In the genomic region with DNA sequence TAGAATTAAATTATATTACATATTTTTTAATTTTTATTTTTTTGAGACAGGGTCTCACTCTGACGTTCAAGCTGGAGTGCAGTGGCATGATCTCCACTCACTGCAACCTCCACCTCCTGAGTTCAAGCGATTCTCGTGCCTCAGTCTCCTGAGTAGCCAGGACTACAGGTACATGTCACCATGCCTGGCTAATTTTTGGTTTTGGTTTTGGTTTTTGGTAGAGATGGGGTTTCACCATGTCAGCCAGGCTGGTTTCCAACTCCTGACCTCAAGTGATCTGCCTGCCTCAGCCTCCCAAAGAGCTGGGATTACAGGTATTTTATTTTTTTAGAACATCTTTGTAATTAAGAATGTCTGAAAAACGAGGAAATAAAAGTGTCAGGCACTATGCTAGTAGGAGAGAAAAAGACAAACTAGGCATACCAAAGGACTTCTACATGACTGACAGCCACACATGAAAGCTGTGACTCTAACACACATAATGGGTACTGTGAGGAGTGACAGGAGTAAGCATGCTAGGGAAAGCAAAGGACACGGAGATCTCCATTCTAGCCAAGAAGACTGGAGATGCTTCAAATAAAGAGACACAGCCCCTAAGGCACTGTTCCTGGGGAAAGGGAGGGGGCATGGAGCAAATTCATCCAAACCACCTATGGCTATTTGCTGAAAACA, we compare ENCODE assay signal across 2 cellular contexts.
TF ChIP-seq lines count a peak whose summit lies in the region.

No MANE protein-coding gene starts in this region.

TF ChIP-seq in liver, 16 proteins besides CTCF, POLR2A, EP300 and RAD21:
- TF ChIP-seq SP1 (IDR thresholded peaks at IDR 0.05) = no peak
- no peak for TF ChIP-seq GABPA (IDR thresholded peaks at IDR 0.05 in 1 of 2, conservative IDR thresholded peaks at IDR 0.05 in 1 of 2)
- TF ChIP-seq, protein P1, sequence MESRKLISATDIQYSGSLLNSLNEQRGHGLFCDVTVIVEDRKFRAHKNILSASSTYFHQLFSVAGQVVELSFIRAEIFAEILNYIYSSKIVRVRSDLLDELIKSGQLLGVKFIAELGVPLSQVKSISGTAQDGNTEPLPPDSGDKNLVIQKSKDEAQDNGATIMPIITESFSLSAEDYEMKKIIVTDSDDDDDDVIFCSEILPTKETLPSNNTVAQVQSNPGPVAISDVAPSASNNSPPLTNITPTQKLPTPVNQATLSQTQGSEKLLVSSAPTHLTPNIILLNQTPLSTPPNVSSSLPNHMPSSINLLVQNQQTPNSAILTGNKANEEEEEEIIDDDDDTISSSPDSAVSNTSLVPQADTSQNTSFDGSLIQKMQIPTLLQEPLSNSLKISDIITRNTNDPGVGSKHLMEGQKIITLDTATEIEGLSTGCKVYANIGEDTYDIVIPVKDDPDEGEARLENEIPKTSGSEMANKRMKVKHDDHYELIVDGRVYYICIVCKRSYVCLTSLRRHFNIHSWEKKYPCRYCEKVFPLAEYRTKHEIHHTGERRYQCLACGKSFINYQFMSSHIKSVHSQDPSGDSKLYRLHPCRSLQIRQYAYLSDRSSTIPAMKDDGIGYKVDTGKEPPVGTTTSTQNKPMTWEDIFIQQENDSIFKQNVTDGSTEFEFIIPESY (IDR thresholded peaks at IDR 0.05) = no peak
- TF ChIP-seq, protein P2, sequence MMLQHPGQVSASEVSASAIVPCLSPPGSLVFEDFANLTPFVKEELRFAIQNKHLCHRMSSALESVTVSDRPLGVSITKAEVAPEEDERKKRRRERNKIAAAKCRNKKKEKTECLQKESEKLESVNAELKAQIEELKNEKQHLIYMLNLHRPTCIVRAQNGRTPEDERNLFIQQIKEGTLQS (IDR thresholded peaks at IDR 0.05) = no peak
- no peak for TF ChIP-seq TAF1 (conservative IDR thresholded peaks at IDR 0.05)
- no peak for TF ChIP-seq EGR1 (IDR thresholded peaks at IDR 0.05; ENCODE audit: low read depth in 2 of 2)
- no peak for TF ChIP-seq HNF4G (IDR thresholded peaks at IDR 0.05)
- TF ChIP-seq RXRA (IDR thresholded peaks at IDR 0.05) = peak in 1 of 2 donors; percentile 36
- TF ChIP-seq FOXA2 (IDR thresholded peaks at IDR 0.05) = no peak

TF ChIP-seq in HepG2, 621 proteins besides CTCF, POLR2A, EP300 and RAD21:
- TF ChIP-seq, protein P3, sequence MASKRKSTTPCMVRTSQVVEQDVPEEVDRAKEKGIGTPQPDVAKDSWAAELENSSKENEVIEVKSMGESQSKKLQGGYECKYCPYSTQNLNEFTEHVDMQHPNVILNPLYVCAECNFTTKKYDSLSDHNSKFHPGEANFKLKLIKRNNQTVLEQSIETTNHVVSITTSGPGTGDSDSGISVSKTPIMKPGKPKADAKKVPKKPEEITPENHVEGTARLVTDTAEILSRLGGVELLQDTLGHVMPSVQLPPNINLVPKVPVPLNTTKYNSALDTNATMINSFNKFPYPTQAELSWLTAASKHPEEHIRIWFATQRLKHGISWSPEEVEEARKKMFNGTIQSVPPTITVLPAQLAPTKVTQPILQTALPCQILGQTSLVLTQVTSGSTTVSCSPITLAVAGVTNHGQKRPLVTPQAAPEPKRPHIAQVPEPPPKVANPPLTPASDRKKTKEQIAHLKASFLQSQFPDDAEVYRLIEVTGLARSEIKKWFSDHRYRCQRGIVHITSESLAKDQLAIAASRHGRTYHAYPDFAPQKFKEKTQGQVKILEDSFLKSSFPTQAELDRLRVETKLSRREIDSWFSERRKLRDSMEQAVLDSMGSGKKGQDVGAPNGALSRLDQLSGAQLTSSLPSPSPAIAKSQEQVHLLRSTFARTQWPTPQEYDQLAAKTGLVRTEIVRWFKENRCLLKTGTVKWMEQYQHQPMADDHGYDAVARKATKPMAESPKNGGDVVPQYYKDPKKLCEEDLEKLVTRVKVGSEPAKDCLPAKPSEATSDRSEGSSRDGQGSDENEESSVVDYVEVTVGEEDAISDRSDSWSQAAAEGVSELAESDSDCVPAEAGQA (IDR thresholded peaks at IDR 0.05; ENCODE audit: low read depth) = no peak
- TF ChIP-seq, protein P3 (CRISPR knock-in tag; IDR thresholded peaks at IDR 0.05; ENCODE audit: borderline replicate concordance) = no peak
- TF ChIP-seq ZNF12 (CRISPR knock-in tag; IDR thresholded peaks at IDR 0.05) = no peak
